22 cellular contexts compared by ENCODE assay signal in the genomic region with DNA sequence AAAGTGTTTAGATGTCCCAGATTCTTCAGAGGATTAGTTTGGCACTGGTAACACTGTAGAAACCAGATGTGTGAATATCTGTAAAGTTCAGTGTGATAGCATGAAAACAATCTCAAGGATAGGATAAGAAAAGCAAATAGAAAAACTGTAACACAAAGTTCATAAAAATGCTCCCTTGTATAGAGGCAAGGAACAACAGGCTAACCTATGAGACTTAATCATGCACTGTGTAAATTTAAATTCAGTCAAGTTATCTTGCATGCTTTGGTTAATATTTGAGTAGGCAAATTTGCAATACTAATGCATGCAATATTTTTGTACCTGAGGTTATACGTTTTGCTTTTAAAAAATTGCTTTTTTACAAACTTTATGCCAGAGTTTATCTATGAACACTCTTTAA.
"Had no signal": no experiment of that assay in that cellular context is flagged by ENCODE, and none has a peak within 500 bp of the region (broad histone marks: within the 10 kb centered on the region; RNA-seq: fewer than 3 reads in every experiment).

No MANE protein-coding gene starts in this region.

- H3K9me3 ChIP-seq: left ventricle myocardium inferior, neutrophil, right atrium auricular region, right lobe of liver, suprapubic skin, thoracic aorta, tibial nerve, uterus had no signal

- H3K27ac ChIP-seq: left ventricle myocardium inferior, neural progenitor cell, neutrophil, right atrium auricular region, right lobe of liver, suprapubic skin, thoracic aorta, tibial nerve, uterus had no signal

- DNase-seq: islet precursor cell; left ventricle myocardium inferior; mesendoderm; naive B cell; natural killer cell; nephron progenitor cell; occipital lobe; right lobe of liver; stimulated activated CD4-positive, alpha-beta T cell treated with anti-CD3 and anti-CD28 coated beads, Interleukin-12 subunit alpha, Interleukin-12 subunit beta, amount 100 ng/mL, for 4 hours; stimulated activated CD4-positive, alpha-beta T cell treated with anti-CD3 and anti-CD28 coated beads, Interleukin-15, amount 100 ng/mL, for 24 hours; stimulated activated CD4-positive, alpha-beta T cell treated with anti-CD3 and anti-CD28 coated beads, Interleukin-2, amount 100 ng/mL, for 24 hours; stimulated activated CD4-positive, alpha-beta T cell treated with anti-CD3 and anti-CD28 coated beads, Interleukin-4, amount 100 ng/mL, for 1 hour; stimulated activated naive CD4-positive, alpha-beta T cell; uterus had no signal

- H2AFZ ChIP-seq: neural progenitor cell had no signal

- H3K4me2 ChIP-seq: neural progenitor cell had no signal

- H3K4me3 ChIP-seq: left ventricle myocardium inferior, lung, neural progenitor cell, right atrium auricular region, right lobe of liver, suprapubic skin, thoracic aorta, tibial nerve, uterus had no signal

- H3K27me3 ChIP-seq: neural progenitor cell, neutrophil, right atrium auricular region, right lobe of liver, suprapubic skin, tibial nerve, uterus had no signal

- H3K36me3 ChIP-seq: left ventricle myocardium inferior, neural progenitor cell, neutrophil, right atrium auricular region, right lobe of liver, suprapubic skin, thoracic aorta, tibial nerve, uterus had no signal

- ATAC-seq: natural killer cell; right lobe of liver; stimulated activated effector memory CD8-positive, alpha-beta T cell treated with anti-CD3 and anti-CD28 coated beads, Interleukin-12 subunit alpha, Interleukin-12 subunit beta, amount 100 ng/mL, for 72 hours had no signal

- H3K4me1 ChIP-seq: right atrium auricular region, right lobe of liver, suprapubic skin, uterus had no signal
